Comparison of ENCODE assay signal across 22 cellular contexts in genomic region chr12:63133981-63134380, GRCh38.
"Had no signal": no experiment of that assay in that cellular context is flagged by ENCODE, and none has a peak within 500 bp of the region (broad histone marks: within the 10 kb centered on the region; RNA-seq: fewer than 3 reads in every experiment).

No MANE protein-coding gene starts in this region.

- ATAC-seq: stimulated activated effector memory CD8-positive, alpha-beta T cell treated with anti-CD3 and anti-CD28 coated beads, Interleukin-12 subunit alpha, Interleukin-12 subunit beta, amount 100 ng/mL, for 72 hours; stimulated activated memory B cell treated with anti-CD40 and anti-IgM and Interleukin-4, amounts not matched to agents 10 μg/mL and 1 μg/mL and 100 μg/mL, for 72 hours; stimulated activated naive B cell treated with anti-CD40 and anti-IgM and Interleukin-4, amounts not matched to agents 10 μg/mL and 1 μg/mL and 100 μg/mL, for 72 hours; stimulated activated naive CD8-positive, alpha-beta T cell treated with anti-CD3 and anti-CD28 coated beads, Interleukin-15, amount 100 ng/mL, for 72 hours; stimulated activated naive CD8-positive, alpha-beta T cell treated with anti-CD3 and anti-CD28 coated beads, Interleukin-15, Interleukin-2, amounts not matched to agents 100 U/mL and 50 U/mL, for 24 hours; upper lobe of right lung had no signal

- DNase-seq: stimulated activated CD4-positive, alpha-beta T cell treated with anti-CD3 and anti-CD28 coated beads, Interleukin-2, amount 100 ng/mL, for 48 hours; stimulated activated CD4-positive, alpha-beta T cell treated with anti-CD3 and anti-CD28 coated beads, Interleukin-4, amount 100 ng/mL, for 1 hour; stimulated activated CD4-positive, alpha-beta T cell treated with anti-CD3 and anti-CD28 coated beads, Interleukin-4, amount 100 ng/mL, for 24 hours; stimulated activated CD4-positive, alpha-beta T cell treated with anti-CD3 and anti-CD28 coated beads, Interleukin-4, amount 100 ng/mL, for 4 hours; stimulated activated CD8-positive, alpha-beta memory T cell treated with anti-CD3 and anti-CD28 coated beads, Interleukin-4, amount 100 ng/mL, for 48 hours; stimulated activated naive B cell treated with anti-CD40 and anti-IgM and Interleukin-4, amounts not matched to agents 10 μg/mL and 1 μg/mL and 100 μg/mL, for 72 hours; stimulated activated naive CD4-positive, alpha-beta T cell; stimulated activated naive CD4-positive, alpha-beta T cell treated with Interleukin-2 at 50 U/mL for 16 hours; stimulated activated naive CD8-positive, alpha-beta T cell treated with anti-CD3 and anti-CD28 coated beads, Interleukin-15, amount 100 ng/mL, for 72 hours; stimulated activated naive CD8-positive, alpha-beta T cell treated with anti-CD3 and anti-CD28 coated beads, Interleukin-15, Interleukin-2, amounts not matched to agents 100 U/mL and 50 U/mL, for 24 hours; stomach; substantia nigra; testis; thyroid gland; tibial artery; transverse colon; trophoblast cell; upper lobe of left lung; upper lobe of right lung; uterus had no signal
